8 cellular contexts compared by ENCODE assay signal in genomic region chr3:14633819-14634424, GRCh38. TPM values are rescaled to one million over a fixed set of nuclear protein-coding genes. Genes with fewer than 3 reads are reported as not detected.
DNase-seq lines count a peak whose midpoint lies in the region; TF ChIP-seq lines count a peak whose summit lies in the region.

No MANE protein-coding gene starts in this region.

- no peak overlapping the region for H3K4me2 ChIP-seq in DOHH2 (ENCODE audit: low read length)

- no peaks in the 10 kb centered on the region for H3K79me2 ChIP-seq in DOHH2 (ENCODE audit: control insufficient read depth, low read length)

- no peaks in the 10 kb centered on the region for H3K9me3 ChIP-seq in DOHH2 (ENCODE audit: control insufficient read depth, insufficient read depth, low read length)

- H3K36me3 ChIP-seq in DOHH2 (ENCODE audit: control insufficient read depth, low read length) = no peaks in the 10 kb centered on the region

- H4K20me1 ChIP-seq in DOHH2 (ENCODE audit: control insufficient read depth, insufficient read depth, low read depth, low read length) = no peaks in the 10 kb centered on the region

- H3K9me2 ChIP-seq in DOHH2 (replicated peaks; ENCODE audit: control insufficient read depth, low read length) = no peaks in the 10 kb centered on the region

- peak; percentile 72 to 74 for DNase-seq in HL-60 (ENCODE audit: low read depth in 1 of 2, low spot score in 1 of 2)
- peak; percentile 20 to 53 (median 49) for DNase-seq in T-helper 1 cell
- DNase-seq in astrocyte of the cerebellum (ENCODE audit: low read depth) = peak; percentile 11
- peak; percentile 80 for DNase-seq in iris pigment epithelial cell (ENCODE audit: low read depth)
- DNase-seq in stimulated activated CD4-positive, alpha-beta T cell treated with anti-CD3 and anti-CD28 coated beads, Interleukin-4, amount 100 ng/mL, for 48 hours (ENCODE audit: low read depth in 2 of 2) = peak; percentile 38 to 50
- no peak for DNase-seq in NCI-H128 (lab: John Stamatoyannopoulos, UW; ENCODE audit: unreplicated experiment)
- no peak for DNase-seq in ureter (ENCODE audit: low spot score)

- H3K27me3 ChIP-seq in DOHH2 (ENCODE audit: control insufficient read depth, low read length) (peaks cover 18% of the 10 kb centered on the region), HL-60 (ENCODE audit: insufficient read depth, poor library complexity, severe bottlenecking) (no peaks in the 10 kb centered on the region)

- no peaks in the 10 kb centered on the region for H3K4me1 ChIP-seq in DOHH2 (ENCODE audit: control insufficient read depth, low read length)

- H3K4me3 ChIP-seq in DOHH2 (ENCODE audit: low read length) (no peak overlapping the region), HL-60 (replicated peaks; ENCODE audit: insufficient read depth, low read length) (no peak overlapping the region), astrocyte of the cerebellum (ENCODE audit: low read depth, low read length) (no peak overlapping the region)

- TF ChIP-seq CTCF in DOHH2 (IDR thresholded peaks at IDR 0.05; ENCODE audit: low read depth, low read length, poor library complexity, severe bottlenecking) = peak; percentile 95
- TF ChIP-seq CTCF in HL-60 (IDR thresholded peaks at IDR 0.05; ENCODE audit: insufficient read depth, low read length) = peak; percentile 93
- peak; percentile 68 for TF ChIP-seq CTCF in astrocyte of the cerebellum (IDR thresholded peaks at IDR 0.05; ENCODE audit: low read depth, low read length, missing control alignments)

- H3K27ac ChIP-seq in DOHH2 (ENCODE audit: low read depth, low read length) (no peak overlapping the region), HL-60 (replicated peaks) (no peak overlapping the region)

- H3F3A ChIP-seq in DOHH2 (ENCODE audit: control insufficient read depth, insufficient read depth) = no peaks in the 10 kb centered on the region

- in situ Hi-C loops in astrocyte of the cerebellum (cut with HindIII; ENCODE audit: low sequenced_read_pairs) = no loop called here

RNA-seq across cellular contexts. Expression of gene CCDC174, which starts 17.6 kb away (rescaled TPM):
- total RNA-seq in ureter = 29.9 TPM

RNA-seq across cellular contexts. Expression of gene C3orf20, which starts 41.0 kb away (rescaled TPM):
- 0.31 TPM for total RNA-seq in ureter

Comparison
In these comparisons a context has a peak if more than half of its experiments do, and no peak if none do; other contexts are left out.
1. DNase-seq: peak in HL-60 (2 of 2), T-helper 1 cell (5 of 5), astrocyte of the cerebellum (single experiment), iris pigment epithelial cell (single experiment) and stimulated activated CD4-positive, alpha-beta T cell treated with anti-CD3 and anti-CD28 coated beads, Interleukin-4, amount 100 ng/mL, for 48 hours (2 of 2); none in NCI-H128 (single experiment) and ureter (single experiment).
2. Peak in every context shown above with its lines, with median percentiles within 50 percentile points of each other: CTCF ChIP-seq.